ENCODE assay signal across 9 cellular contexts in the genomic region with DNA sequence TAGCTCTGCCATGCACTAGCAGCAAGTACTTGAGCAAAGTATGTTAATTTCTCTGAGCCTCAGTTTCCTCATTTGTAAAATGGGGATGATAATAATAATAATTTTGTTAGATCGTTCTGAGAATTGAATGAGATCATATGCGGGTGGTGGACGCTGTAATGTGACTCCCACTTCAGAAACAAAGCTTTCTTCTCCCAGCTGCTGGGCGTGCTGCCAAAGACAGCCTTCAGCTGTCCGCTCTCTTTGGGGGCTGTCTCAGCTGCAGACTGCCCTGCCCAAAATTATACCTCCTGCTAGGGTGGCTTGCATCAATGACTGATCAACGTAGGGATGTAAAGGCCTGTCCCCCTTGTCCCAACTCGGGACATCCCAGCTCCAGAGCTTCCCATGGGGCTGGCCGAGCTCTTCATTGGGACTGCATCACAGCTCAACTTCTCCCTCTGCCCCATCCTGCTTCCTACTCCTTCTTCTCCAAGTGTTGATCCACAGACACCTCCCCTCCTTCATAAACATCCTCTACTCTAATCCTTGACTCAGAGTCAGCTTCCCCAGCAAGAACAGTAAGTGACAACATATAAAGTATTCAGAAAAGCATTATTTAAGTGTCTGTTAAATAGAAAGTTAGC. TPM values are rescaled to one million over a fixed set of nuclear protein-coding genes. Genes with fewer than 3 reads are reported as not detected.
DNase-seq lines count a peak whose midpoint lies in the region; TF ChIP-seq lines count a peak whose summit lies in the region.
"Had no signal": no experiment of that assay in that cellular context is flagged by ENCODE, and none has a peak within 500 bp of the region (broad histone marks: within the 10 kb centered on the region; RNA-seq: fewer than 3 reads in every experiment).

No MANE protein-coding gene starts in this region.

- H3K27ac ChIP-seq in transverse colon = no peak overlapping the region
- no peak overlapping the region for H3K27ac ChIP-seq in ascending aorta

- no peak for TF ChIP-seq CTCF in transverse colon (IDR thresholded peaks at IDR 0.05)
- no peak for TF ChIP-seq CTCF in ascending aorta (IDR thresholded peaks at IDR 0.05)

- no peak for TF ChIP-seq POLR2A in transverse colon (IDR thresholded peaks at IDR 0.05)

- H3K27me3 ChIP-seq in transverse colon (no peaks in the 10 kb centered on the region), ascending aorta (no peaks in the 10 kb centered on the region)

- H3K9me3 ChIP-seq in transverse colon (no peaks in the 10 kb centered on the region), ascending aorta (no peaks in the 10 kb centered on the region)

- DNase-seq in NCI-H1105 treated with DMSO at 0.1 percent for 48 hours (lab: John Stamatoyannopoulos, UW) (peak; percentile 92), foreskin melanocyte (peak; percentile 54), transverse colon (peak; percentile 18), NCI-H446 treated with DMSO at 0.1 percent for 48 hours (lab: John Stamatoyannopoulos, UW) (no peak), cortex of kidney (lab: John Stamatoyannopoulos, UW) (no peak), ascending aorta (ENCODE audit: low spot score in 2 of 2) (no peak)
- DNase-seq: activated naive CD8-positive, alpha-beta T cell treated with anti-CD3 and anti-CD28 coated beads, Interleukin-2, amount 50 U/mL, for 24 hours; small intestine had no signal

- no peak for TF ChIP-seq EP300 in transverse colon (IDR thresholded peaks at IDR 0.05; ENCODE audit: low read depth)

- in situ Hi-C loops in transverse colon (cut with MboI; ENCODE audit: low pct_ligation_motif_present in 1 of 4, low pct_unique_long_range_greater_than_20kb in 1 of 4, low sequenced_read_pairs in 3 of 4) = no loop called here

- intact Hi-C loops in transverse colon (cut with DNase I; ENCODE audit: low total_unique reads) (no loop called here), ascending aorta (cut with DNase I) (no loop called here)

- peaks cover 0 to 11% (median 3%) of the 10 kb centered on the region in 4 donors for H3K4me1 ChIP-seq in transverse colon
- no peaks in the 10 kb centered on the region for H3K4me1 ChIP-seq in ascending aorta

- no peaks in the 10 kb centered on the region for H3K36me3 ChIP-seq in transverse colon
- no peaks in the 10 kb centered on the region for H3K36me3 ChIP-seq in ascending aorta

- WGBS in transverse colon (ENCODE audit: low coverage in 1 of 2), 2 donors = 54 to 59% methylated on average over 5 to 8 of the region's 8 CpGs

- no peak overlapping the region for H3K4me3 ChIP-seq in transverse colon
- no peak overlapping the region for H3K4me3 ChIP-seq in ascending aorta

TF ChIP-seq in PFSK-1, 5 proteins besides CTCF, POLR2A, EP300 and RAD21:
- no peak for TF ChIP-seq POLR2AphosphoS5 (IDR thresholded peaks at IDR 0.05; ENCODE audit: low read depth, low read length)
- TF ChIP-seq SIN3A (IDR thresholded peaks at IDR 0.05; ENCODE audit: borderline replicate concordance, insufficient read depth, low read length) = 0 out of 2 replicates have a peak, but pooled peaks have one; percentile 16
TF ChIP-seq in PFSK-1: peak in this region for 1.

RNA-seq across cellular contexts. Expression of a gene that starts 30.7 kb away (rescaled TPM):
- polyA plus RNA-seq in PFSK-1 (2012; ENCODE audit: insufficient read length, low read depth) = 21.4 TPM
- total RNA-seq in transverse colon = 10 to 100 TPM in 1 of 4 donors, 1 to 10 TPM in 3; 6.0 to 18.1 (median 6.8) TPM
- total RNA-seq in ascending aorta = 119 TPM

Comparison
In these comparisons a context has a peak if more than half of its experiments do, and no peak if none do; other contexts are left out.
1. DNase-seq: peak in NCI-H1105 treated with DMSO at 0.1 percent for 48 hours (single experiment), foreskin melanocyte (single experiment) and transverse colon (single experiment); none in NCI-H446 treated with DMSO at 0.1 percent for 48 hours (single experiment), cortex of kidney (single experiment) and ascending aorta (0 of 2).